Comparison of ENCODE assay signal across 8 cellular contexts in the genomic region with DNA sequence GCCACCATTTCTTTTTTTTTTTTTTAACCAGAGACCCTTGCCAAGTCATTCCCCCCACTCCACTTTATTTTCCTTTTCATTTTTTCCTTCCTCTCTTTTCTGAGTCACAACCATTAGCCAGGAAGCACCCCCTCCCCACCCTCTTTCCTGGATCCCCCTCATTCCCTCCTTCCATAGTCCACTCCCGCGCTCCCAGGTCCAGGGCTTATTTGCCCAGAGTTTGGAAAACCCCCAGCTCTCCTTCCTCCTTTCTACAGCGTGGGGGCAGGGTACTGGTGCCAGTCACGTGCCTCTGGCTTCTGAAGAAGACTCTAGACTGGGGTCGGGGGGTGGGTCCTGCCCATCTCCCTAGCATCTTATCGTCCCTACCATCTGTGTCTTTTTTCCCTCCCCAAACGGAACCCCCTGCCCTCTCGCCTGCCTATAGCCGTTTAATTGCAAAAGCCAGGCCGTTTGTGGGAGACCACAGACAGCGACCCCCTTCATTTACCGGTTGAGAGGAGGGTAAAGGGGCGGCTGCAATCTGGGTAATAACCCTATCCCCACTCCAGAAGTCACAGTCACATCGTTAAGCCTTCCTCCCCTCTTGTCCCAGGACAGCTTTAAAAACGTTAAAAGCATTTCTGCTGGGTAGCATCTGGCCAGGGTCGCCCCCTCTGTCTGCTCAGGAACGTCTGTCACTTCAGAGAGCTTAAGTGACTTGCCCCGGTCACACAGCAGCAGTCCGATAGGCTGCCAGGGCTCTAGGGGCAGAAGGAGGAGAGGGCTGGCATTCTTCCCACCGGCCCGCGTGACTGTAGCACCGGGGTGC. TPM values are rescaled to one million over a fixed set of nuclear protein-coding genes. Genes with fewer than 3 reads are reported as not detected.
DNase-seq lines count a peak whose midpoint lies in the region; ATAC-seq and TF ChIP-seq lines count a peak whose summit lies in the region.

No MANE protein-coding gene starts in this region.

- peak overlapping the region; percentile 51 for H3K27ac ChIP-seq in psoas muscle

- TF ChIP-seq CTCF in AG04449 (IDR thresholded peaks at IDR 0.05; ENCODE audit: insufficient read depth, low read length, missing control alignments) (no peak), WTC11 (IDR thresholded peaks at IDR 0.05) (no peak), glutamatergic neuron (IDR thresholded peaks at IDR 0.05; ENCODE audit: partially characterized antibody, unreplicated experiment) (no peak), psoas muscle (IDR thresholded peaks at IDR 0.05) (no peak)

- peak overlapping the region; percentile 91 for H3K27ac Mint-ChIP-seq in WTC11
- peak overlapping the region; percentile 97 for H3K27ac Mint-ChIP-seq in glutamatergic neuron (ENCODE audit: unreplicated experiment)

- H3K27me3 ChIP-seq in psoas muscle (ENCODE audit: insufficient read depth in 3 of 3, low read length in 2 of 3), result no peaks in the 10 kb centered on the region

- peaks cover 26% of the 10 kb centered on the region for H3K4me1 ChIP-seq in psoas muscle

- ATAC-seq in GM18502 (IDR thresholded peaks at IDR 0.05; ENCODE audit: poor library complexity, unreplicated experiment) (peak; percentile 26), WTC11 (peak; percentile 15), psoas muscle (peak; percentile 2 to 16 (median 10))

- H3K36me3 Mint-ChIP-seq in WTC11 (peaks cover 44% of the 10 kb centered on the region), glutamatergic neuron (ENCODE audit: unreplicated experiment) (no peaks in the 10 kb centered on the region)

- H3K9me3 Mint-ChIP-seq in WTC11 (no peaks in the 10 kb centered on the region), glutamatergic neuron (ENCODE audit: unreplicated experiment) (peaks cover 5% of the 10 kb centered on the region)

- POLR2A ChIA-PET in AG04449 (lab: Yijun Ruan, JAX) (interaction anchor here (0.7 to 0.9 kb wide), 2 partner anchors 9 to 16 kb away, joined by 3 read pairs; no protein-coding TSS in a partner anchor), WTC11 (lab: Charles Lee) (interaction anchor here (0.6 to 2.0 kb wide), 6 partner anchors 13 to 180 kb away, joined by 3 to 13 read pairs (median 6); a partner anchor contains a TSS)

- H3K4me1 Mint-ChIP-seq in WTC11, result peaks cover 41% of the 10 kb centered on the region
- peaks cover 17% of the 10 kb centered on the region for H3K4me1 Mint-ChIP-seq in glutamatergic neuron (ENCODE audit: low read depth, unreplicated experiment)

- H3K4me3 ChIP-seq in AG04449 (ENCODE audit: low read depth, low read length) (peak overlapping the region; percentile 70), psoas muscle (peak overlapping the region; percentile 98)

- intact Hi-C loops in psoas muscle (cut with DNase I), result loop anchor here in 1 of 2 donors (10.0 kb wide), 1 partner anchor 133 kb away; a partner anchor contains a TSS

- H3K27me3 Mint-ChIP-seq in WTC11 (ENCODE audit: low read depth) (no peaks in the 10 kb centered on the region), glutamatergic neuron (ENCODE audit: unreplicated experiment) (peaks cover 25% of the 10 kb centered on the region)

- no peaks in the 10 kb centered on the region for H3K9me3 ChIP-seq in psoas muscle

- peaks cover 13 to 33% of the 10 kb centered on the region in 2 donors for H3K36me3 ChIP-seq in psoas muscle (ENCODE audit: insufficient read depth in 1 of 2, low read depth in 1 of 2)

- CTCF ChIA-PET in AG04449 (lab: Yijun Ruan, JAX), result interaction anchor here (1.0 to 1.3 kb wide), 3 partner anchors 29 to 156 kb away, joined by 3 to 5 read pairs (median 4); no protein-coding TSS in a partner anchor
- CTCF ChIA-PET in WTC11 (lab: Charles Lee), result interaction anchor here (0.6 to 1.7 kb wide), 17 partner anchors 9 to 1462 kb away, joined by 3 to 22 read pairs (median 4); a partner anchor contains a TSS

- H3K4me3 Mint-ChIP-seq in WTC11 (peak overlapping the region; percentile 99), glutamatergic neuron (ENCODE audit: unreplicated experiment) (peak overlapping the region; percentile 98)

- WGBS in psoas muscle, 3 donors, result 5 to 7% (median 5%) methylated on average over 23 of the region's 23 CpGs

- DNase-seq in AG04449 (ENCODE audit: low read depth, low spot score), result no peak
- DNase-seq in NCI-H146 (lab: John Stamatoyannopoulos, UW), result peak; percentile 62
- DNase-seq in WTC11 (ENCODE audit: low spot score), result peak; percentile 58
- DNase-seq in glutamatergic neuron, result peak; percentile 74
- DNase-seq in psoas muscle, result peak in 1 of 2 donors; percentile 72
- no peak for DNase-seq in middle frontal gyrus (ENCODE audit: extremely low spot score, low spot score)
- DNase-seq in glomerular visceral epithelial cell (ENCODE audit: extremely low spot score), result no peak

TF ChIP-seq in WTC11, 78 proteins besides CTCF, POLR2A, EP300 and RAD21:
- TF ChIP-seq NFYB (CRISPR knock-in tag; conservative IDR thresholded peaks at IDR 0.05; ENCODE audit: low read depth), result no peak
- no peak for TF ChIP-seq GRHL2 (CRISPR knock-in tag; IDR thresholded peaks at IDR 0.05; ENCODE audit: insufficient replicate concordance, severe bottlenecking)
- TF ChIP-seq, protein P1, sequence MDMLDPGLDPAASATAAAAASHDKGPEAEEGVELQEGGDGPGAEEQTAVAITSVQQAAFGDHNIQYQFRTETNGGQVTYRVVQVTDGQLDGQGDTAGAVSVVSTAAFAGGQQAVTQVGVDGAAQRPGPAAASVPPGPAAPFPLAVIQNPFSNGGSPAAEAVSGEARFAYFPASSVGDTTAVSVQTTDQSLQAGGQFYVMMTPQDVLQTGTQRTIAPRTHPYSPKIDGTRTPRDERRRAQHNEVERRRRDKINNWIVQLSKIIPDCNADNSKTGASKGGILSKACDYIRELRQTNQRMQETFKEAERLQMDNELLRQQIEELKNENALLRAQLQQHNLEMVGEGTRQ (CRISPR knock-in tag; IDR thresholded peaks at IDR 0.05), result peak; percentile 92
- TF ChIP-seq, protein P2, sequence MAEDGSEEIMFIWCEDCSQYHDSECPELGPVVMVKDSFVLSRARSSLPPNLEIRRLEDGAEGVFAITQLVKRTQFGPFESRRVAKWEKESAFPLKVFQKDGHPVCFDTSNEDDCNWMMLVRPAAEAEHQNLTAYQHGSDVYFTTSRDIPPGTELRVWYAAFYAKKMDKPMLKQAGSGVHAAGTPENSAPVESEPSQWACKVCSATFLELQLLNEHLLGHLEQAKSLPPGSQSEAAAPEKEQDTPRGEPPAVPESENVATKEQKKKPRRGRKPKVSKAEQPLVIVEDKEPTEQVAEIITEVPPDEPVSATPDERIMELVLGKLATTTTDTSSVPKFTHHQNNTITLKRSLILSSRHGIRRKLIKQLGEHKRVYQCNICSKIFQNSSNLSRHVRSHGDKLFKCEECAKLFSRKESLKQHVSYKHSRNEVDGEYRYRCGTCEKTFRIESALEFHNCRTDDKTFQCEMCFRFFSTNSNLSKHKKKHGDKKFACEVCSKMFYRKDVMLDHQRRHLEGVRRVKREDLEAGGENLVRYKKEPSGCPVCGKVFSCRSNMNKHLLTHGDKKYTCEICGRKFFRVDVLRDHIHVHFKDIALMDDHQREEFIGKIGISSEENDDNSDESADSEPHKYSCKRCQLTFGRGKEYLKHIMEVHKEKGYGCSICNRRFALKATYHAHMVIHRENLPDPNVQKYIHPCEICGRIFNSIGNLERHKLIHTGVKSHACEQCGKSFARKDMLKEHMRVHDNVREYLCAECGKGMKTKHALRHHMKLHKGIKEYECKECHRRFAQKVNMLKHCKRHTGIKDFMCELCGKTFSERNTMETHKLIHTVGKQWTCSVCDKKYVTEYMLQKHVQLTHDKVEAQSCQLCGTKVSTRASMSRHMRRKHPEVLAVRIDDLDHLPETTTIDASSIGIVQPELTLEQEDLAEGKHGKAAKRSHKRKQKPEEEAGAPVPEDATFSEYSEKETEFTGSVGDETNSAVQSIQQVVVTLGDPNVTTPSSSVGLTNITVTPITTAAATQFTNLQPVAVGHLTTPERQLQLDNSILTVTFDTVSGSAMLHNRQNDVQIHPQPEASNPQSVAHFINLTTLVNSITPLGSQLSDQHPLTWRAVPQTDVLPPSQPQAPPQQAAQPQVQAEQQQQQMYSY (CRISPR knock-in tag; IDR thresholded peaks at IDR 0.05), result peak; percentile 95
- TF ChIP-seq, protein P3, sequence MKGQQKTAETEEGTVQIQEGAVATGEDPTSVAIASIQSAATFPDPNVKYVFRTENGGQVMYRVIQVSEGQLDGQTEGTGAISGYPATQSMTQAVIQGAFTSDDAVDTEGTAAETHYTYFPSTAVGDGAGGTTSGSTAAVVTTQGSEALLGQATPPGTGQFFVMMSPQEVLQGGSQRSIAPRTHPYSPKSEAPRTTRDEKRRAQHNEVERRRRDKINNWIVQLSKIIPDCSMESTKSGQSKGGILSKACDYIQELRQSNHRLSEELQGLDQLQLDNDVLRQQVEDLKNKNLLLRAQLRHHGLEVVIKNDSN (CRISPR knock-in tag; IDR thresholded peaks at IDR 0.05), result peak; percentile 91
- peak; percentile 28; the same call in 1 of the 2 replicates for TF ChIP-seq SP1 (CRISPR knock-in tag; conservative IDR thresholded peaks at IDR 0.05)

RNA-seq across cellular contexts. Expression of a gene that starts 1.0 kb away (rescaled TPM):
- total RNA-seq in WTC11 (2021), result 977 to 1,088 TPM (median 978 TPM) in 3 replicates
- total RNA-seq in glutamatergic neuron (ENCODE audit: unreplicated experiment), result 543 TPM
- 100 to 1,000 TPM; 124 to 219 (median 175) TPM for total RNA-seq in psoas muscle
- 100 to 1,000 TPM; 134 to 273 (median 146) TPM for polyA plus RNA-seq in psoas muscle

RNA-seq across cellular contexts. Expression of a gene that starts 3.9 kb away (rescaled TPM):
- total RNA-seq in WTC11 (2021), result 103 to 108 TPM (median 106 TPM) in 3 replicates
- total RNA-seq in glutamatergic neuron (ENCODE audit: unreplicated experiment), result 71.6 TPM
- 10 to 100 TPM; 45.9 to 65.1 (median 59.1) TPM for total RNA-seq in psoas muscle
- 100 to 1,000 TPM in 1 of 3 donors, 10 to 100 TPM in 2; 61.6 to 161 (median 93.3) TPM for polyA plus RNA-seq in psoas muscle

RNA-seq across cellular contexts. Expression of a gene that starts 8.2 kb away (rescaled TPM):
- total RNA-seq in WTC11 (2021), result 84.3 to 96.6 TPM (median 96.2 TPM) in 3 replicates
- total RNA-seq in glutamatergic neuron (ENCODE audit: unreplicated experiment), result 62.1 TPM
- 100 to 1,000 TPM; 424 to 704 (median 500) TPM for total RNA-seq in psoas muscle
- 100 to 1,000 TPM; 403 to 801 (median 728) TPM for polyA plus RNA-seq in psoas muscle

RNA-seq across cellular contexts. Expression of a gene that starts 18.4 kb away (rescaled TPM):
- 1.1 to 2.2 TPM (median 1.9 TPM) in 3 replicates for total RNA-seq in WTC11 (2021)
- 0.59 TPM for total RNA-seq in glutamatergic neuron (ENCODE audit: unreplicated experiment)
- not detected for total RNA-seq in psoas muscle
- polyA plus RNA-seq in psoas muscle, result under 1 TPM in 1 of 3 donors, not detected in 2; 0.05 TPM

RNA-seq across cellular contexts. Expression of a gene that starts 19.6 kb away (rescaled TPM):
- total RNA-seq in WTC11 (2021), result 54.4 to 57.9 TPM (median 56.1 TPM) in 3 replicates
- 28.8 TPM for total RNA-seq in glutamatergic neuron (ENCODE audit: unreplicated experiment)
- 10 to 100 TPM; 22.4 to 35.6 (median 29.3) TPM for total RNA-seq in psoas muscle
- 100 to 1,000 TPM in 1 of 3 donors, 10 to 100 TPM in 2; 50.6 to 119 (median 62.5) TPM for polyA plus RNA-seq in psoas muscle

Comparison
In these comparisons a context has a peak if more than half of its experiments do, and no peak if none do; other contexts are left out.
1. DNase-seq: peak in NCI-H146 (single experiment), WTC11 (single experiment) and glutamatergic neuron (single experiment); none in AG04449 (single experiment), middle frontal gyrus (single experiment) and glomerular visceral epithelial cell (single experiment).
2. Peak in every context shown above with its lines, with median percentiles within 50 percentile points of each other: ATAC-seq.